14 cellular contexts compared by ENCODE assay signal in genomic region chr9:76701441-76702031, GRCh38.
DNase-seq lines count a peak whose midpoint lies in the region; ATAC-seq lines count a peak whose summit lies in the region.
"Had no signal": no experiment of that assay in that cellular context is flagged by ENCODE, and none has a peak within 500 bp of the region (broad histone marks: within the 10 kb centered on the region; RNA-seq: fewer than 3 reads in every experiment).

No MANE protein-coding gene starts in this region.

- H2BK120ac ChIP-seq in mesendoderm (ENCODE audit: low read depth, low read length) = no peak overlapping the region

- H3K18ac ChIP-seq in mesendoderm (ENCODE audit: low read length) = no peak overlapping the region

- no peaks in the 10 kb centered on the region for H3K9me3 ChIP-seq in GM23248 (ENCODE audit: low read depth)

- H3K27me3 ChIP-seq in GM23248 (replicated peaks; ENCODE audit: insufficient read depth) (0 out of 2 replicates have a peak, but pooled peaks cover 7% of the 10 kb centered on the region), mesendoderm (ENCODE audit: insufficient read depth, low read length, poor library complexity) (no peaks in the 10 kb centered on the region)

- H3K4me1 ChIP-seq in GM23248 (ENCODE audit: insufficient read depth) (peaks cover 26% of the 10 kb centered on the region), mesendoderm (ENCODE audit: control insufficient read depth, low read depth, low read length) (peaks cover 3% of the 10 kb centered on the region)

- no peaks in the 10 kb centered on the region for H3K9me2 ChIP-seq in GM23248 (ENCODE audit: insufficient read depth)

- H4K20me1 ChIP-seq in GM23248 (ENCODE audit: insufficient read depth) = no peaks in the 10 kb centered on the region

- no peak overlapping the region for H3K56ac ChIP-seq in mesendoderm (ENCODE audit: low read length)

- H3K23ac ChIP-seq in mesendoderm (ENCODE audit: low read length) = no peak overlapping the region

- no peak overlapping the region for H3K4ac ChIP-seq in mesendoderm (ENCODE audit: low read depth, low read length)

- H2BK5ac ChIP-seq in mesendoderm (ENCODE audit: low read length) = no peak overlapping the region

- H4K8ac ChIP-seq in mesendoderm (ENCODE audit: low read depth, low read length) = no peak overlapping the region

- ATAC-seq in GM19395 (IDR thresholded peaks at IDR 0.05; ENCODE audit: unreplicated experiment) (no peak), HG03342 (IDR thresholded peaks at IDR 0.05; ENCODE audit: unreplicated experiment) (no peak)
- ATAC-seq: stimulated activated effector memory CD8-positive, alpha-beta T cell treated with anti-CD3 and anti-CD28 coated beads, Interleukin-12 subunit alpha, Interleukin-12 subunit beta, amount 100 ng/mL, for 72 hours had no signal

- no peak overlapping the region; the same call in 1 of the 2 replicates for H2AFZ ChIP-seq in GM23248

- H3K79me2 ChIP-seq in GM23248 (ENCODE audit: insufficient read depth) (no peaks in the 10 kb centered on the region), mesendoderm (ENCODE audit: control insufficient read depth, insufficient read depth, low read length) (no peaks in the 10 kb centered on the region)

- H3F3A ChIP-seq in GM23248 (ENCODE audit: insufficient read depth) = peaks cover 20% of the 10 kb centered on the region

- H3K9ac ChIP-seq in GM23248 (no peak overlapping the region), mesendoderm (ENCODE audit: low read length) (no peak overlapping the region)

- H3K36me3 ChIP-seq in GM23248 (ENCODE audit: low read depth) = no peaks in the 10 kb centered on the region
- H3K36me3 ChIP-seq in mesendoderm (ENCODE audit: control insufficient read depth, insufficient read depth, low read length) = no peaks in the 10 kb centered on the region

- DNase-seq in GM23248 (peak; percentile 66), amniotic stem cell (lab: John Stamatoyannopoulos, UW) (peak; percentile 56), fibroblast of peridontal ligament (ENCODE audit: extremely low read depth) (peak; percentile 83), renal cortical epithelial cell (ENCODE audit: low read depth) (peak; percentile 30), MV-4-11 (lab: John Stamatoyannopoulos, UW) (no peak), mesendoderm (no peak)
- DNase-seq: activated CD4-positive, CD25-positive, alpha-beta regulatory T cell treated with anti-CD3 and anti-CD28 coated beads, Interleukin-2, amount 50 U/mL, for 72 hours; DMS 273 treated with DMSO at 0.1 percent for 48 hours; IMR-90; NCI-H2171; T-helper 2 cell had no signal

- no peak overlapping the region for H2AK5ac ChIP-seq in mesendoderm (ENCODE audit: low read length)

- no peak overlapping the region for H3K4me2 ChIP-seq in GM23248 (ENCODE audit: unreplicated experiment)
- H3K4me2 ChIP-seq in mesendoderm (ENCODE audit: low read length) = no peak overlapping the region

- no peaks in the 10 kb centered on the region for H3K79me1 ChIP-seq in mesendoderm (ENCODE audit: low read length)

- 28 to 30% methylated on average over 3 of the region's 3 CpGs for WGBS in GM23248 (ENCODE audit: low coverage in 1 of 2, low lambda C conversion rate in 2 of 2, missing lambda C conversion rate in 2 of 2), 2 experiments
- no CpG with 5 or more reads among the region's 3 CpGs for WGBS in mesendoderm (ENCODE audit: extremely low coverage, insufficient coverage, low lambda C conversion rate)

- no peak overlapping the region for H4K5ac ChIP-seq in mesendoderm (ENCODE audit: low read length)

- H3K4me3 ChIP-seq in GM23248 (no peak overlapping the region), mesendoderm (ENCODE audit: low read length) (no peak overlapping the region)

- in situ Hi-C loops in GM23248 (cut with MboI) = loop anchor here (10.0 kb wide), 1 partner anchor 257 kb away; no protein-coding TSS in a partner anchor

- no peak overlapping the region for H2BK15ac ChIP-seq in mesendoderm (replicated peaks; ENCODE audit: low read depth)

- H3K27ac ChIP-seq in GM23248 (0 out of 2 replicates have a peak overlapping the region, but pooled peaks have one; percentile 0), mesendoderm (ENCODE audit: low read depth, low read length) (no peak overlapping the region)

Comparison
In these comparisons a context has a peak if more than half of its experiments do, and no peak if none do; other contexts are left out.
1. DNase-seq: peak in GM23248 (single experiment), amniotic stem cell (single experiment), fibroblast of peridontal ligament (single experiment) and renal cortical epithelial cell (single experiment); none in MV-4-11 (single experiment) and mesendoderm (single experiment).